In genomic region chr2:106339608-106340007, GRCh38 we compare ENCODE assay signal across 21 cellular contexts.
DNase-seq lines count a peak whose midpoint lies in the region; ATAC-seq and TF ChIP-seq lines count a peak whose summit lies in the region.
"Had no signal": no experiment of that assay in that cellular context is flagged by ENCODE, and none has a peak within 500 bp of the region (broad histone marks: within the 10 kb centered on the region; RNA-seq: fewer than 3 reads in every experiment).

No MANE protein-coding gene starts in this region.

- no peak overlapping the region for H2AFZ ChIP-seq in neural progenitor cell (replicated peaks)
- H2AFZ ChIP-seq: GM23338 had no signal

- H3K79me2 ChIP-seq in neural progenitor cell (ENCODE audit: low read depth) = no peaks in the 10 kb centered on the region

- H3K9ac ChIP-seq in neural progenitor cell = no peak overlapping the region

- no peak for TF ChIP-seq CTCF in CD8-positive, alpha-beta T cell (IDR thresholded peaks at IDR 0.05)
- TF ChIP-seq CTCF in neural progenitor cell (IDR thresholded peaks at IDR 0.05) (no peak), upper lobe of left lung (IDR thresholded peaks at IDR 0.05) (no peak)

- no peaks in the 10 kb centered on the region for H3K9me3 Mint-ChIP-seq in CD8-positive, alpha-beta T cell
- H3K9me3 Mint-ChIP-seq in T-cell (peaks cover 0 to 3% (median 0%) of the 10 kb centered on the region in 3 donors), neural progenitor cell (peaks cover 6% of the 10 kb centered on the region)
- no peaks in the 10 kb centered on the region for H3K9me3 Mint-ChIP-seq in stimulated activated effector memory CD8-positive, alpha-beta T cell treated with anti-CD3 and anti-CD28 coated beads, Interleukin-12 subunit alpha, Interleukin-12 subunit beta, amount 100 ng/mL, for 72 hours
- H3K9me3 Mint-ChIP-seq: GM23338 had no signal

- no peak for DNase-seq in CD8-positive, alpha-beta T cell
- DNase-seq in T-cell = no peak
- peak; percentile 16 for DNase-seq in left kidney (ENCODE audit: low read depth, low spot score)
- DNase-seq in neural progenitor cell (ENCODE audit: low spot score) = no peak
- no peak for DNase-seq in stimulated activated effector memory CD8-positive, alpha-beta T cell treated with anti-CD3 and anti-CD28 coated beads, Interleukin-12 subunit alpha, Interleukin-12 subunit beta, amount 100 ng/mL, for 72 hours (ENCODE audit: low spot score in 2 of 2)
- no peak for DNase-seq in upper lobe of left lung
- DNase-seq in NCI-H748 treated with DMSO at 0.1 percent for 48 hours (lab: John Stamatoyannopoulos, UW) = no peak
- DNase-seq: BE2C; CD4-positive, alpha-beta memory T cell; KBM-7; NCI-H1092; NCI-H1436; NCI-H1930; NK-92 treated with Interleukin-12 subunit alpha and Interleukin-12 subunit beta, amount 100 ng/mL, for 24 hours; SHP77 treated with DMSO at 0.1 percent for 48 hours had no signal

- H3K9me3 ChIP-seq in CD8-positive, alpha-beta T cell (ENCODE audit: low read length) = no peaks in the 10 kb centered on the region
- H3K9me3 ChIP-seq in neural progenitor cell (ENCODE audit: low read depth) (no peaks in the 10 kb centered on the region), upper lobe of left lung (no peaks in the 10 kb centered on the region)
- H3K9me3 ChIP-seq: BE2C, HAP-1 had no signal

- TF ChIP-seq POLR2A in upper lobe of left lung (IDR thresholded peaks at IDR 0.05) = no peak

- no peaks in the 10 kb centered on the region for H3K4me1 ChIP-seq in CD8-positive, alpha-beta T cell (ENCODE audit: insufficient read depth, low read length)
- no peaks in the 10 kb centered on the region for H3K4me1 ChIP-seq in neural progenitor cell
- no peaks in the 10 kb centered on the region for H3K4me1 ChIP-seq in upper lobe of left lung
- H3K4me1 ChIP-seq: BE2C, HAP-1 had no signal

- H3K27me3 ChIP-seq in CD8-positive, alpha-beta T cell (ENCODE audit: insufficient read depth, low read length) = no peaks in the 10 kb centered on the region
- H3K27me3 ChIP-seq in neural progenitor cell = no peaks in the 10 kb centered on the region
- H3K27me3 ChIP-seq in upper lobe of left lung = no peaks in the 10 kb centered on the region
- H3K27me3 ChIP-seq: BE2C had no signal

- intact Hi-C loops in CD8-positive, alpha-beta T cell (cut with DNase I, micrococcal nuclease) = no loop called here

- no peaks in the 10 kb centered on the region for H3K4me1 Mint-ChIP-seq in CD8-positive, alpha-beta T cell (ENCODE audit: low read depth)
- peaks cover 0 to 3% (median 2%) of the 10 kb centered on the region in 3 donors for H3K4me1 Mint-ChIP-seq in T-cell
- peaks cover 28% of the 10 kb centered on the region for H3K4me1 Mint-ChIP-seq in neural progenitor cell
- H3K4me1 Mint-ChIP-seq in stimulated activated effector memory CD8-positive, alpha-beta T cell treated with anti-CD3 and anti-CD28 coated beads, Interleukin-12 subunit alpha, Interleukin-12 subunit beta, amount 100 ng/mL, for 72 hours = no peaks in the 10 kb centered on the region
- H3K4me1 Mint-ChIP-seq: CD4-positive, alpha-beta memory T cell had no signal

- WGBS in upper lobe of left lung, 2 donors = 65 to 81% methylated on average over 3 of the region's 3 CpGs

- H4K20me1 ChIP-seq in neural progenitor cell (ENCODE audit: low read depth) = no peaks in the 10 kb centered on the region

- H3K27ac ChIP-seq in CD8-positive, alpha-beta T cell (ENCODE audit: low read depth, low read length) = no peak overlapping the region
- H3K27ac ChIP-seq in neural progenitor cell = no peak overlapping the region
- H3K27ac ChIP-seq in upper lobe of left lung = no peak overlapping the region
- H3K27ac ChIP-seq: HL-60, RWPE1 had no signal

- ATAC-seq in CD8-positive, alpha-beta T cell = no peak
- peak in 2 of 4 experiments; percentile 52 to 53 for ATAC-seq in T-cell (replicated peaks in 1 of 4)
- ATAC-seq in stimulated activated effector memory CD8-positive, alpha-beta T cell treated with anti-CD3 and anti-CD28 coated beads, Interleukin-12 subunit alpha, Interleukin-12 subunit beta, amount 100 ng/mL, for 72 hours = no peak
- no peak for ATAC-seq in upper lobe of left lung (ENCODE audit: low FRiP score in 2 of 2)
- no peak for ATAC-seq in GM21619 (IDR thresholded peaks at IDR 0.05; ENCODE audit: unreplicated experiment)
- ATAC-seq: GM23338, HepG2 had no signal

- CTCF ChIA-PET in CD8-positive, alpha-beta T cell (lab: Charles Lee) = interaction anchor here (1.4 kb wide), 1 partner anchor 234 kb away, joined by 3 read pairs; no protein-coding TSS in a partner anchor
- CTCF ChIA-PET in T-cell (lab: Charles Lee) = no interaction called here

- peak overlapping the region; percentile 65 for H3K27ac Mint-ChIP-seq in CD8-positive, alpha-beta T cell
- H3K27ac Mint-ChIP-seq in T-cell (peak overlapping the region; percentile 26 to 79), neural progenitor cell (peak overlapping the region; percentile 27)
- no peak overlapping the region for H3K27ac Mint-ChIP-seq in stimulated activated effector memory CD8-positive, alpha-beta T cell treated with anti-CD3 and anti-CD28 coated beads, Interleukin-12 subunit alpha, Interleukin-12 subunit beta, amount 100 ng/mL, for 72 hours
- H3K27ac Mint-ChIP-seq: CD4-positive, alpha-beta memory T cell; GM23338 had no signal

- POLR2A ChIA-PET in CD8-positive, alpha-beta T cell (lab: Charles Lee) = no interaction called here
- POLR2A ChIA-PET in T-cell (lab: Charles Lee) = no interaction called here

- no peaks in the 10 kb centered on the region for H3K27me3 Mint-ChIP-seq in CD8-positive, alpha-beta T cell (ENCODE audit: low read depth)
- H3K27me3 Mint-ChIP-seq in T-cell = no peaks in the 10 kb centered on the region
- no peaks in the 10 kb centered on the region for H3K27me3 Mint-ChIP-seq in neural progenitor cell (ENCODE audit: insufficient read depth, low read depth)

- H3K4me2 ChIP-seq in neural progenitor cell = no peak overlapping the region
- H3K4me2 ChIP-seq: GM23338 had no signal

- H3F3A ChIP-seq in neural progenitor cell (ENCODE audit: low read depth) = no peaks in the 10 kb centered on the region

- no peak overlapping the region for H3K4me3 Mint-ChIP-seq in CD8-positive, alpha-beta T cell
- H3K4me3 Mint-ChIP-seq in T-cell (no peak overlapping the region), neural progenitor cell (no peak overlapping the region)
- no peak overlapping the region for H3K4me3 Mint-ChIP-seq in stimulated activated effector memory CD8-positive, alpha-beta T cell treated with anti-CD3 and anti-CD28 coated beads, Interleukin-12 subunit alpha, Interleukin-12 subunit beta, amount 100 ng/mL, for 72 hours
- H3K4me3 Mint-ChIP-seq: CD4-positive, alpha-beta memory T cell; GM23338 had no signal

- H3K36me3 Mint-ChIP-seq in CD8-positive, alpha-beta T cell = no peaks in the 10 kb centered on the region
- H3K36me3 Mint-ChIP-seq in T-cell (no peaks in the 10 kb centered on the region), neural progenitor cell (no peaks in the 10 kb centered on the region)
- H3K36me3 Mint-ChIP-seq in stimulated activated effector memory CD8-positive, alpha-beta T cell treated with anti-CD3 and anti-CD28 coated beads, Interleukin-12 subunit alpha, Interleukin-12 subunit beta, amount 100 ng/mL, for 72 hours = no peaks in the 10 kb centered on the region
- H3K36me3 Mint-ChIP-seq: CD4-positive, alpha-beta memory T cell had no signal

- TF ChIP-seq EP300 in upper lobe of left lung (IDR thresholded peaks at IDR 0.05) = no peak

- H3K36me3 ChIP-seq in CD8-positive, alpha-beta T cell (ENCODE audit: insufficient read depth, low read length) = no peaks in the 10 kb centered on the region
- H3K36me3 ChIP-seq in neural progenitor cell (no peaks in the 10 kb centered on the region), upper lobe of left lung (no peaks in the 10 kb centered on the region)
- H3K36me3 ChIP-seq: BE2C, HAP-1 had no signal

- H3K4me3 ChIP-seq in CD8-positive, alpha-beta T cell (ENCODE audit: low read depth, low read length) = no peak overlapping the region
- H3K4me3 ChIP-seq in neural progenitor cell = no peak overlapping the region
- H3K4me3 ChIP-seq in upper lobe of left lung = no peak overlapping the region
- H3K4me3 ChIP-seq: GM23338, HAP-1 had no signal
